10 cellular contexts compared by ENCODE assay signal in genomic region chr11:92225563-92226308, GRCh38. TPM values are rescaled to one million over a fixed set of nuclear protein-coding genes. Genes with fewer than 3 reads are reported as not detected.
DNase-seq lines count a peak whose midpoint lies in the region; ATAC-seq, FAIRE-seq and TF ChIP-seq lines count a peak whose summit lies in the region.
"Had no signal": no experiment of that assay in that cellular context is flagged by ENCODE, and none has a peak within 500 bp of the region (broad histone marks: within the 10 kb centered on the region; RNA-seq: fewer than 3 reads in every experiment).

No MANE protein-coding gene starts in this region.

- DNase-seq in NCI-H2081 (lab: John Stamatoyannopoulos, UW): peak; percentile 6 to 30
- no peak for DNase-seq in NCI-H2081 treated with DMSO at 0.1 percent for 48 hours (lab: John Stamatoyannopoulos, UW)
- no peak for DNase-seq in astrocyte of the cerebellum (ENCODE audit: low read depth)
- DNase-seq in kidney: peak; percentile 79
- DNase-seq in thoracic aorta (ENCODE audit: low spot score): no peak
- no peak for DNase-seq in stimulated activated naive CD8-positive, alpha-beta T cell treated with anti-CD3 and anti-CD28 coated beads, Interleukin-15, Interleukin-2, amounts not matched to agents 100 U/mL and 50 U/mL, for 24 hours
- DNase-seq in activated T-helper 1 cell treated with anti-CD3 and anti-CD28 coated beads, Interleukin-12 subunit alpha, Interleukin-12 subunit beta, Interleukin-2, Interleukin-4 antibody, amounts not matched to agents 30 ng/mL and 10 ng/mL and 1 ng/mL, durations not matched to agents 14 hours and 24 hours and 36 hours (ENCODE audit: low spot score): no peak
- DNase-seq: activated naive CD4-positive, alpha-beta T cell treated with Interleukin-2 at 50 U/mL for 16 hours had no signal

- in situ Hi-C loops in astrocyte of the cerebellum (cut with HindIII; ENCODE audit: low sequenced_read_pairs): no loop called here

- H3K4me1 ChIP-seq in kidney (ENCODE audit: control insufficient read depth in 1 of 2, insufficient read depth in 1 of 2, low read depth in 1 of 2, low read length in 2 of 2) (peaks cover 0 to 3% of the 10 kb centered on the region in 2 donors), thoracic aorta (ENCODE audit: control insufficient read depth in 1 of 2, low read depth in 2 of 2) (peaks cover 0 to 23% of the 10 kb centered on the region in 2 donors)

- no peaks in the 10 kb centered on the region for H3K9me3 Mint-ChIP-seq in activated T-helper 1 cell treated with anti-CD3 and anti-CD28 coated beads, Interleukin-12 subunit alpha, Interleukin-12 subunit beta, Interleukin-2, Interleukin-4 antibody, amounts not matched to agents 30 ng/mL and 10 ng/mL and 1 ng/mL, durations not matched to agents 14 hours and 24 hours and 36 hours

- H3K9me3 ChIP-seq in kidney (ENCODE audit: control insufficient read depth in 1 of 2, low read length in 2 of 2) (no peaks in the 10 kb centered on the region), thoracic aorta (no peaks in the 10 kb centered on the region)

- no peaks in the 10 kb centered on the region for H3K4me1 Mint-ChIP-seq in activated T-helper 1 cell treated with anti-CD3 and anti-CD28 coated beads, Interleukin-12 subunit alpha, Interleukin-12 subunit beta, Interleukin-2, Interleukin-4 antibody, amounts not matched to agents 30 ng/mL and 10 ng/mL and 1 ng/mL, durations not matched to agents 14 hours and 24 hours and 36 hours (ENCODE audit: low read depth)

- TF ChIP-seq CTCF in astrocyte of the cerebellum (IDR thresholded peaks at IDR 0.05; ENCODE audit: low read depth, low read length, missing control alignments) (peak; percentile 31), kidney (IDR thresholded peaks at IDR 0.05; ENCODE audit: borderline replicate concordance, extremely low read depth, insufficient read depth) (no peak), thoracic aorta (IDR thresholded peaks at IDR 0.05) (no peak)

- H3K4me3 Mint-ChIP-seq in activated T-helper 1 cell treated with anti-CD3 and anti-CD28 coated beads, Interleukin-12 subunit alpha, Interleukin-12 subunit beta, Interleukin-2, Interleukin-4 antibody, amounts not matched to agents 30 ng/mL and 10 ng/mL and 1 ng/mL, durations not matched to agents 14 hours and 24 hours and 36 hours: no peak overlapping the region

- H3K4me3 ChIP-seq in astrocyte of the cerebellum (ENCODE audit: low read depth, low read length) (peak overlapping the region; percentile 48), kidney (ENCODE audit: low read length in 2 of 2) (peak overlapping the region in 1 of 2 donors; percentile 37), thoracic aorta (peak overlapping the region; percentile 85)

- H3K27ac Mint-ChIP-seq in activated T-helper 1 cell treated with anti-CD3 and anti-CD28 coated beads, Interleukin-12 subunit alpha, Interleukin-12 subunit beta, Interleukin-2, Interleukin-4 antibody, amounts not matched to agents 30 ng/mL and 10 ng/mL and 1 ng/mL, durations not matched to agents 14 hours and 24 hours and 36 hours: no peak overlapping the region

- H3K9ac ChIP-seq in kidney (ENCODE audit: low read length in 2 of 2): no peak overlapping the region

- intact Hi-C loops in kidney (cut with DNase I): no loop called here
- intact Hi-C loops in activated T-helper 1 cell treated with anti-CD3 and anti-CD28 coated beads, Interleukin-12 subunit alpha, Interleukin-12 subunit beta, Interleukin-2, Interleukin-4 antibody, amounts not matched to agents 30 ng/mL and 10 ng/mL and 1 ng/mL, durations not matched to agents 14 hours and 24 hours and 36 hours (cut with micrococcal nuclease): no loop called here

- no peaks in the 10 kb centered on the region for H3K27me3 ChIP-seq in thoracic aorta (replicated peaks; ENCODE audit: insufficient read depth)

- H3K36me3 ChIP-seq in kidney (ENCODE audit: control insufficient read depth in 1 of 2, insufficient read depth in 2 of 2, low read length in 2 of 2): no peaks in the 10 kb centered on the region
- H3K36me3 ChIP-seq in thoracic aorta: no peaks in the 10 kb centered on the region

- no peaks in the 10 kb centered on the region for H3K36me3 Mint-ChIP-seq in activated T-helper 1 cell treated with anti-CD3 and anti-CD28 coated beads, Interleukin-12 subunit alpha, Interleukin-12 subunit beta, Interleukin-2, Interleukin-4 antibody, amounts not matched to agents 30 ng/mL and 10 ng/mL and 1 ng/mL, durations not matched to agents 14 hours and 24 hours and 36 hours (ENCODE audit: low read depth)

- ATAC-seq in thoracic aorta (ENCODE audit: insufficient number of reproducible peaks, low FRiP score, low read depth) (no peak), HG02981 (IDR thresholded peaks at IDR 0.05; ENCODE audit: unreplicated experiment) (no peak)
- no peak for ATAC-seq in stimulated activated naive CD8-positive, alpha-beta T cell treated with anti-CD3 and anti-CD28 coated beads, Interleukin-15, Interleukin-2, amounts not matched to agents 100 U/mL and 50 U/mL, for 24 hours

- H3K27me3 Mint-ChIP-seq in activated T-helper 1 cell treated with anti-CD3 and anti-CD28 coated beads, Interleukin-12 subunit alpha, Interleukin-12 subunit beta, Interleukin-2, Interleukin-4 antibody, amounts not matched to agents 30 ng/mL and 10 ng/mL and 1 ng/mL, durations not matched to agents 14 hours and 24 hours and 36 hours (ENCODE audit: insufficient read depth): peaks cover 33% of the 10 kb centered on the region

- H3K27ac ChIP-seq in kidney (ENCODE audit: low read depth in 2 of 2, low read length in 2 of 2) (no peak overlapping the region), thoracic aorta (peak overlapping the region; percentile 77 to 82)
- H3K27ac ChIP-seq: C4-2B had no signal

- no peak for FAIRE-seq in kidney (lab: Jason Lieb, UNC)

RNA-seq across cellular contexts. Expression of gene FAT3, which starts 1.1 kb away (rescaled TPM):
- total RNA-seq in kidney (2.6 TPM), thoracic aorta (10 to 100 TPM; 16.0 to 20.8 TPM)
- polyA plus RNA-seq in kidney (ENCODE audit: insufficient read depth, low read depth, low replicate concordance): 0.09 TPM
- total RNA-seq in activated T-helper 1 cell treated with anti-CD3 and anti-CD28 coated beads, Interleukin-12 subunit alpha, Interleukin-12 subunit beta, Interleukin-2, Interleukin-4 antibody, amounts not matched to agents 30 ng/mL and 10 ng/mL and 1 ng/mL, durations not matched to agents 14 hours and 24 hours and 36 hours: not detected in 2 replicates

Comparison
In these comparisons a context has a peak if more than half of its experiments do, and no peak if none do; other contexts are left out.
1. DNase-seq: peak in NCI-H2081 (2 of 2) and kidney (single experiment); none in NCI-H2081 treated with DMSO at 0.1 percent for 48 hours (single experiment), astrocyte of the cerebellum (single experiment), thoracic aorta (single experiment), stimulated activated naive CD8-positive, alpha-beta T cell treated with anti-CD3 and anti-CD28 coated beads, Interleukin-15, Interleukin-2, amounts not matched to agents 100 U/mL and 50 U/mL, for 24 hours (single experiment) and activated T-helper 1 cell treated with anti-CD3 and anti-CD28 coated beads, Interleukin-12 subunit alpha, Interleukin-12 subunit beta, Interleukin-2, Interleukin-4 antibody, amounts not matched to agents 30 ng/mL and 10 ng/mL and 1 ng/mL, durations not matched to agents 14 hours and 24 hours and 36 hours (single experiment).
2. H3K27ac ChIP-seq: peak in thoracic aorta (2 of 2); none in kidney (0 of 2).